ENCODE assay signal across 13 cellular contexts in the genomic region with DNA sequence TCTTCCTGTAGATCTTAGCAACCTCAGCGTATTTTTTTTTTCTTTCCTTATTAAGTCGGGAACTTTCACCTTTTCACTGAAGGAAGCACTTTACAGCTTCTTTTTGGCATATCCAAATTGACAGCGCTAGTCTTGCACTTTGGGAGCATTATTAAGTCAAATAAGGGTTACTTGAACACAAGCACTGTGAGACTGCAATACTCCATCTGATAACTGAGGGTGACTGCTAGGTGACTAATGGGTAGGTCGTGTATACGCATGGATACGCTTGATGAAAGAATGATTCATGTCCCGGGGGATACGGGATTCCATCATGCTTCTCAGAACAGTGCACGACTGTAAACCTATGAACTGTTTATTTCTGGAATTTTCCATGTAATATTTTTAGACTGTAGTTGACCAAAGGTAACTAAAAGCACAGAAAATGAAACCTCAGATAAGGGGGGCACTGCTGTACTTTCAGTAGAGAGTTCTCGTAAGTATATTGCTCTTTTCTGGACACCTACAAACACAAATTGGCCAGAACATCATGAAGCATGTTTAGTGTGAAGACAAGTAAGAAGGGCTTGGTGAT.
DNase-seq lines count a peak whose midpoint lies in the region; ATAC-seq and FAIRE-seq lines count a peak whose summit lies in the region.
"Had no signal": no experiment of that assay in that cellular context is flagged by ENCODE, and none has a peak within 500 bp of the region (broad histone marks: within the 10 kb centered on the region; RNA-seq: fewer than 3 reads in every experiment).

No MANE protein-coding gene starts in this region.

- H3K27ac ChIP-seq in epithelial cell of prostate: peak overlapping the region; percentile 91
- H3K27ac ChIP-seq: testis had no signal

- DNase-seq in EH (ENCODE audit: low read depth) (peak; percentile 94), RCC 7860 (ENCODE audit: low spot score) (peak; percentile 97), epithelial cell of prostate (ENCODE audit: low read depth, low spot score) (peak; percentile 87), renal cortical epithelial cell (ENCODE audit: low read depth) (peak; percentile 95)
- no peak for DNase-seq in stimulated activated CD4-positive, alpha-beta T cell treated with anti-CD3 and anti-CD28 coated beads, Interleukin-4, amount 100 ng/mL, for 24 hours
- DNase-seq: activated CD4-positive, CD25-positive, alpha-beta regulatory T cell; DMS79 treated with DMSO at 0.1 percent for 48 hours; islet precursor cell; stimulated activated CD4-positive, alpha-beta T cell treated with anti-CD3 and anti-CD28 coated beads, Interleukin-4, amount 100 ng/mL, for 1 hour; testis had no signal

- no peak for ATAC-seq in GM19452 (IDR thresholded peaks at IDR 0.05; ENCODE audit: unreplicated experiment)
- no peak for ATAC-seq in HG03135 (IDR thresholded peaks at IDR 0.05; ENCODE audit: unreplicated experiment)
- ATAC-seq in GM21381 (IDR thresholded peaks at IDR 0.05; ENCODE audit: unreplicated experiment): no peak

- FAIRE-seq in RCC 7860 (lab: Jason Lieb, UNC): peak; percentile 99
